24 cellular contexts compared by ENCODE assay signal in the genomic region with DNA sequence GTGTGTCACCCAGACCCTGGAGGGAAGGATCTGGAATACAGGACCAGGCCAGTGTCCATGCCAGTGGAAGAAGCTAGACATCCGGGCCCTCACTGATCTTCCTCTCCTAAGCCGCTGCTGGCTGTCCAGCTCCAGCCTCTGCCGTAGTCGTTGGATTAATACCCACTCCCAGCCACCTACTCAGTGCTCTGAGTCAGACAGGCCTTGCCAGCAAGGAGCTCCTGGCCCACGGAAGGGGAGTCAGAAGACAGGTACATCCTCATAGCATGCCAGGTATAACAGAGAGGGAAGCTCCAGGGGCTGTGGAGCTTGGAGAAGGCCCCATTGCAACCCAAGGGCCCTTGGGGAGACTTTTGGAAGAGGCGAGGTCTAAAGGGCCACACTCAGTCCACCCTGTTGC.
"Had no signal": no experiment of that assay in that cellular context is flagged by ENCODE, and none has a peak within 500 bp of the region (broad histone marks: within the 10 kb centered on the region; RNA-seq: fewer than 3 reads in every experiment).

No MANE protein-coding gene starts in this region.

- H3K4me1 ChIP-seq: body of pancreas, testis had no signal

- H3K36me3 ChIP-seq: uterus had no signal

- H3K4me3 ChIP-seq: adrenal gland, body of pancreas, coronary artery, dorsolateral prefrontal cortex, heart right ventricle, lower lobe of right lung, mucosa of descending colon, testis, uterus had no signal

- H3K9me3 ChIP-seq: adrenal gland, body of pancreas, heart right ventricle, lower lobe of right lung, mucosa of descending colon, testis, uterus had no signal

- H3K27me3 ChIP-seq: adrenal gland, body of pancreas, dorsolateral prefrontal cortex, heart right ventricle, testis, uterus had no signal

- DNase-seq: activated CD4-positive, alpha-beta T cell treated with anti-CD3 and anti-CD28 coated beads for 1 hour; activated CD4-positive, alpha-beta T cell treated with anti-CD3 and anti-CD28 coated beads, Interleukin-2, amount 10 ng/mL, durations not matched to agents 7 days and 5 days; activated CD8-positive, alpha-beta memory T cell treated with anti-CD3 and anti-CD28 coated beads, Interleukin-2, amount 10 ng/mL, durations not matched to agents 7 days and 5 days; activated CD8-positive, alpha-beta T cell treated with anti-CD3 and anti-CD28 coated beads for 36 hours; activated naive CD4-positive, alpha-beta T cell treated with Interleukin-2 at 50 U/mL for 16 hours; activated naive CD8-positive, alpha-beta T cell treated with anti-CD3 and anti-CD28 coated beads for 36 hours; activated T-cell treated with anti-CD3 and anti-CD28 coated beads, Interleukin-2, amount 50 U/mL, for 72 hours; adrenal gland; body of pancreas; dorsolateral prefrontal cortex; effector memory CD4-positive, alpha-beta T cell; foreskin melanocyte; heart right ventricle; kidney glomerular epithelial cell; lower lobe of right lung; mucosa of descending colon; stimulated activated naive CD4-positive, alpha-beta T cell; SW 1271; T-helper 9 cell; testis; uterus had no signal

- H3K27ac ChIP-seq: body of pancreas, coronary artery, dorsolateral prefrontal cortex, lower lobe of right lung, testis, uterus had no signal

- ATAC-seq: activated CD8-positive, alpha-beta memory T cell treated with anti-CD3 and anti-CD28 coated beads, Interleukin-2, amount 10 ng/mL, durations not matched to agents 7 days and 5 days; activated CD8-positive, alpha-beta T cell treated with anti-CD3 and anti-CD28 coated beads for 36 hours; activated T-cell treated with anti-CD3 and anti-CD28 coated beads, Interleukin-2, amount 50 U/mL, for 72 hours; body of pancreas; left lobe of liver; lower lobe of right lung; mucosa of descending colon; WTC11 had no signal
